ENCODE assay signal across 17 cellular contexts in genomic region chr9:36298566-36298965, GRCh38. TPM values are rescaled to one million over a fixed set of nuclear protein-coding genes. Genes with fewer than 3 reads are reported as not detected.
A peak's percentile ranks its signal among the peaks of the same experiment; 100 is the strongest.
DNase-seq lines count a peak whose midpoint lies in the region; FAIRE-seq and TF ChIP-seq lines count a peak whose summit lies in the region.
"Had no signal": no experiment of that assay in that cellular context is flagged by ENCODE, and none has a peak within 500 bp of the region (broad histone marks: within the 10 kb centered on the region; RNA-seq: fewer than 3 reads in every experiment).

No MANE protein-coding gene starts in this region.

- H3K9me2 ChIP-seq in PC-9 (ENCODE audit: insufficient read depth) = no peaks in the 10 kb centered on the region

- H3K4me1 ChIP-seq in PC-9 (replicated peaks; ENCODE audit: insufficient read depth) (peaks cover 52% of the 10 kb centered on the region), endothelial cell of umbilical vein (ENCODE audit: control insufficient read depth, extremely low read depth, insufficient read depth, low read length) (peaks cover 4% of the 10 kb centered on the region), thyroid gland (peaks cover 0 to 5% of the 10 kb centered on the region in 2 donors)
- H3K4me1 ChIP-seq: BLaER1, prostate gland, spleen had no signal

- DNase-seq in GM03348 (ENCODE audit: low spot score) = peak; percentile 82
- no peak for DNase-seq in PC-9
- no peak for DNase-seq in endothelial cell of umbilical vein (ENCODE audit: low read depth, low spot score)
- DNase-seq in non-pigmented ciliary epithelial cell (ENCODE audit: low read depth) = peak; percentile 32
- no peak for DNase-seq in thyroid gland
- no peak for DNase-seq in substantia nigra (lab: John Stamatoyannopoulos, UW)
- DNase-seq in activated T-cell treated with anti-CD3 and anti-CD28 coated beads, Interleukin-2, amount 50 U/mL, for 48 hours = no peak
- no peak for DNase-seq in Ammon's horn (ENCODE audit: low spot score)
- DNase-seq: amniotic stem cell, head of caudate nucleus, NCI-H1436 treated with DMSO at 0.1 percent for 48 hours, RPMI8226, spleen had no signal

- H3K27ac ChIP-seq in PC-9 (peak overlapping the region; percentile 97), endothelial cell of umbilical vein (ENCODE audit: insufficient read depth, low read depth, low read length) (no peak overlapping the region), thyroid gland (no peak overlapping the region), substantia nigra (ENCODE audit: low read depth, low read length, poor library complexity, severe bottlenecking) (no peak overlapping the region)
- H3K27ac ChIP-seq: BLaER1, coronary artery, prostate gland, spleen, thoracic aorta had no signal

- dilution Hi-C loops in endothelial cell of umbilical vein (cut with MboI; ENCODE audit: extremely low pct_ligation_motif_present, low sequenced_read_pairs) = no loop called here

- TF ChIP-seq CTCF in PC-9 (conservative IDR thresholded peaks at IDR 0.05) (no peak), endothelial cell of umbilical vein (IDR thresholded peaks at IDR 0.05; ENCODE audit: extremely low read depth in 1 of 2, insufficient read depth in 1 of 2, low read depth in 1 of 2, low read length in 2 of 2) (no peak), thyroid gland (IDR thresholded peaks at IDR 0.05) (no peak)

- H3K9me1 ChIP-seq in endothelial cell of umbilical vein (replicated peaks; ENCODE audit: control insufficient read depth, extremely low read depth, insufficient read depth, low read length) = no peaks in the 10 kb centered on the region

- H3K9ac ChIP-seq in endothelial cell of umbilical vein (replicated peaks; ENCODE audit: extremely low read depth, insufficient read depth, low read length) = no peak overlapping the region
- H3K9ac ChIP-seq: BLaER1 had no signal

- H3F3A ChIP-seq in PC-9 (ENCODE audit: insufficient read depth, low read depth) = peaks cover 37% of the 10 kb centered on the region

- H3K79me2 ChIP-seq in PC-9 (ENCODE audit: low read depth) (no peaks in the 10 kb centered on the region), endothelial cell of umbilical vein (ENCODE audit: control insufficient read depth, insufficient read depth, low read length) (no peaks in the 10 kb centered on the region)

- H2AFZ ChIP-seq in PC-9 = no peak overlapping the region
- no peak overlapping the region for H2AFZ ChIP-seq in endothelial cell of umbilical vein (ENCODE audit: low read depth, low read length)

- H3K4me3 ChIP-seq in PC-9 = no peak overlapping the region
- no peak overlapping the region for H3K4me3 ChIP-seq in endothelial cell of umbilical vein (replicated peaks in 1 of 3; ENCODE audit: insufficient read depth in 1 of 3, low read depth in 1 of 3, low read length in 3 of 3)
- H3K4me3 ChIP-seq in thyroid gland (replicated peaks in 1 of 3) = no peak overlapping the region
- H3K4me3 ChIP-seq: BLaER1, coronary artery, prostate gland, spleen, thoracic aorta had no signal

- no TSS peak for BruUV-seq in PC-9 (replicated peaks; lab: Mats Ljungman, UMichigan)
- BruUV-seq in endothelial cell of umbilical vein (replicated peaks; lab: Mats Ljungman, UMichigan) = no TSS peak

- TF ChIP-seq POLR2A in endothelial cell of umbilical vein (IDR thresholded peaks at IDR 0.05; ENCODE audit: low read depth, low read length) = no peak
- no peak for TF ChIP-seq POLR2A in thyroid gland (IDR thresholded peaks at IDR 0.05)

- no peaks in the 10 kb centered on the region for H3K27me3 ChIP-seq in PC-9 (ENCODE audit: insufficient read depth, low read depth)
- no peaks in the 10 kb centered on the region for H3K27me3 ChIP-seq in endothelial cell of umbilical vein (ENCODE audit: control insufficient read depth in 2 of 2, insufficient read depth in 2 of 2, low read length in 2 of 2)
- H3K27me3 ChIP-seq in thyroid gland = no peaks in the 10 kb centered on the region
- H3K27me3 ChIP-seq: BLaER1, spleen had no signal

- CTCF ChIA-PET in PC-9 (lab: Charles Lee) (no interaction called here), endothelial cell of umbilical vein (lab: Charles Lee) (no interaction called here)

- no peaks in the 10 kb centered on the region for H3K36me3 ChIP-seq in PC-9 (ENCODE audit: low read depth)
- H3K36me3 ChIP-seq in endothelial cell of umbilical vein (ENCODE audit: control insufficient read depth in 2 of 2, extremely low read depth in 1 of 2, insufficient read depth in 2 of 2, low read length in 2 of 2) = no peaks in the 10 kb centered on the region
- H3K36me3 ChIP-seq in thyroid gland = no peaks in the 10 kb centered on the region
- H3K36me3 ChIP-seq: BLaER1, prostate gland, thoracic aorta had no signal

- 76 to 81% methylated on average over 3 of the region's 3 CpGs for WGBS in thyroid gland, 2 donors

- H3K9me3 ChIP-seq in PC-9 (ENCODE audit: insufficient read depth, low read depth) = no peaks in the 10 kb centered on the region
- H3K9me3 ChIP-seq in endothelial cell of umbilical vein (replicated peaks; ENCODE audit: control insufficient read depth, insufficient read depth, low read length) = no peaks in the 10 kb centered on the region
- H3K9me3 ChIP-seq in thyroid gland = no peaks in the 10 kb centered on the region
- H3K9me3 ChIP-seq: BLaER1, prostate gland, spleen, thoracic aorta had no signal

- intact Hi-C loops in PC-9 (cut with micrococcal nuclease; ENCODE audit: unreplicated experiment) (no loop called here), endothelial cell of umbilical vein (cut with micrococcal nuclease) (no loop called here), thyroid gland (cut with DNase I) (no loop called here)

- POLR2A ChIA-PET in PC-9 (lab: Charles Lee; ENCODE audit: unreplicated experiment) = no interaction called here
- POLR2A ChIA-PET in endothelial cell of umbilical vein (lab: Charles Lee) = no interaction called here

- FAIRE-seq in endothelial cell of umbilical vein (lab: Jason Lieb, UNC) = peak; percentile 31

- H3K4me2 ChIP-seq in PC-9 = peak overlapping the region; percentile 45
- no peak overlapping the region for H3K4me2 ChIP-seq in endothelial cell of umbilical vein (ENCODE audit: insufficient read depth, low read length)
- H3K4me2 ChIP-seq: BLaER1 had no signal

- H4K20me1 ChIP-seq in PC-9 (ENCODE audit: insufficient read depth) = no peaks in the 10 kb centered on the region
- no peaks in the 10 kb centered on the region for H4K20me1 ChIP-seq in endothelial cell of umbilical vein (replicated peaks; ENCODE audit: control insufficient read depth, extremely low read depth, insufficient read depth, low read length)
- H4K20me1 ChIP-seq: BLaER1 had no signal

TF ChIP-seq in endothelial cell of umbilical vein, 7 proteins besides CTCF, POLR2A, EP300 and RAD21:
- TF ChIP-seq JUN (IDR thresholded peaks at IDR 0.05; ENCODE audit: borderline replicate concordance, insufficient read depth, insufficient read length, low read depth) = no peak
- no peak for TF ChIP-seq MAX (IDR thresholded peaks at IDR 0.05; ENCODE audit: insufficient read depth, insufficient read length)
- no peak for TF ChIP-seq GATA2 (IDR thresholded peaks at IDR 0.05; ENCODE audit: insufficient read depth, insufficient read length, low read depth, low read length)
- no peak for TF ChIP-seq POLR2AphosphoS5 (IDR thresholded peaks at IDR 0.05; ENCODE audit: insufficient read depth, low read depth, low read length)
- no peak for TF ChIP-seq EZH2 (IDR thresholded peaks at IDR 0.05; ENCODE audit: borderline replicate concordance, low read depth, low read length, severe bottlenecking)

RNA-seq across cellular contexts. Expression of gene GNE, which starts 40.3 kb away (rescaled TPM):
- total RNA-seq in PC-9 (2021) = 20.2 and 23.2 TPM in 2 replicates
- 11.4 and 12.3 TPM in 2 replicates for total RNA-seq in endothelial cell of umbilical vein
- 6.6 and 8.5 TPM in 2 replicates for polyA plus RNA-seq in endothelial cell of umbilical vein
- 9.5 and 9.9 TPM in 2 replicates for polyA plus RNA-seq in endothelial cell of umbilical vein (2011; cell fraction: cytosol; rRNA removed)
- 9.1 and 9.3 TPM in 2 replicates for polyA plus RNA-seq in endothelial cell of umbilical vein (2011; cell fraction: nucleus; rRNA removed)
- polyA plus RNA-seq in endothelial cell of umbilical vein (2012) = 10.6 and 11.5 TPM in 2 replicates
- 29.7 and 35.8 TPM in 2 replicates for polyA minus RNA-seq in endothelial cell of umbilical vein
- polyA minus RNA-seq in endothelial cell of umbilical vein (2011; cell fraction: cytosol; rRNA and poly(A)+ RNA removed) = 20.2 TPM
- 11.4 and 13.6 TPM in 2 replicates for polyA minus RNA-seq in endothelial cell of umbilical vein (2011; cell fraction: nucleus; rRNA and poly(A)+ RNA removed)
- 10 to 100 TPM; 15.0 to 24.3 (median 16.1) TPM for total RNA-seq in thyroid gland

Comparison
In these comparisons a context has a peak if more than half of its experiments do, and no peak if none do; other contexts are left out.
1. DNase-seq: peak in GM03348 (single experiment) and non-pigmented ciliary epithelial cell (single experiment); none in PC-9 (0 of 2), endothelial cell of umbilical vein (single experiment), thyroid gland (0 of 2), substantia nigra (0 of 49), activated T-cell treated with anti-CD3 and anti-CD28 coated beads, Interleukin-2, amount 50 U/mL, for 48 hours (0 of 2) and Ammon's horn (single experiment).